In genomic region chr6:96345501-96345900, GRCh38 we compare ENCODE assay signal across 36 cellular contexts.
"Had no signal": no experiment of that assay in that cellular context is flagged by ENCODE, and none has a peak within 500 bp of the region (broad histone marks: within the 10 kb centered on the region; RNA-seq: fewer than 3 reads in every experiment).

No MANE protein-coding gene starts in this region.

- H3K4me3 ChIP-seq: MG63 had no signal

- DNase-seq: Karpas-422, Kasumi-1, MG63, MM.1S, MV-4-11, NCI-H1048, NCI-H1092, NCI-H1092 treated with DMSO at 0.1 percent for 48 hours, NCI-H1105, NCI-H1105 treated with DMSO at 0.1 percent for 48 hours, NCI-H1417, NCI-H1417 treated with DMSO at 0.1 percent for 48 hours, NCI-H1436, NCI-H1436 treated with DMSO at 0.1 percent for 48 hours, NCI-H146, NCI-H1694, NCI-H1694 treated with DMSO at 0.1 percent for 48 hours, NCI-H187, NCI-H187 treated with DMSO at 0.1 percent for 48 hours, NCI-H1930, NCI-H2029, NCI-H2029 treated with DMSO at 0.1 percent for 48 hours, NCI-H2081, NCI-H2081 treated with DMSO at 0.1 percent for 48 hours, NCI-H2107, NCI-H2171, NCI-H2171 treated with DMSO at 0.1 percent for 48 hours, NCI-H2227 treated with DMSO at 0.1 percent for 48 hours, NCI-H226, NCI-H345, NCI-H446, NCI-H446 treated with DMSO at 0.1 percent for 48 hours, NCI-H510A, NCI-H510A treated with DMSO at 0.1 percent for 48 hours, NCI-H524, NCI-H524 treated with DMSO at 0.1 percent for 48 hours had no signal

- H3K27me3 ChIP-seq: MG63 had no signal

- H3K36me3 ChIP-seq: MG63 had no signal
